Comparison of ENCODE assay signal across 16 cellular contexts in genomic region chr1:204083491-204083890, GRCh38. TPM values are rescaled to one million over a fixed set of nuclear protein-coding genes. Genes with fewer than 3 reads are reported as not detected.
DNase-seq lines count a peak whose midpoint lies in the region; ATAC-seq and TF ChIP-seq lines count a peak whose summit lies in the region.
"Had no signal": no experiment of that assay in that cellular context is flagged by ENCODE, and none has a peak within 500 bp of the region (broad histone marks: within the 10 kb centered on the region; RNA-seq: fewer than 3 reads in every experiment).

No MANE protein-coding gene starts in this region.

- H3K4me1 ChIP-seq in HUES6 (ENCODE audit: control insufficient read depth, insufficient read depth, low read length) = peaks cover 80% of the 10 kb centered on the region
- H3K4me1 ChIP-seq in body of pancreas = peaks cover 100% of the 10 kb centered on the region
- H3K4me1 ChIP-seq in lower lobe of right lung = peaks cover 98% of the 10 kb centered on the region

- H3K27ac ChIP-seq in HUES6 (ENCODE audit: low read depth, low read length) = peak overlapping the region; percentile 83; the same call in 1 of the 2 replicates
- peak overlapping the region; percentile 87 to 97 (median 92) for H3K27ac ChIP-seq in body of pancreas
- H3K27ac ChIP-seq in lower lobe of right lung = peak overlapping the region; percentile 86
- peak overlapping the region; percentile 27 for H3K27ac ChIP-seq in temporal lobe (ENCODE audit: low read depth, low read length)
- H3K27ac ChIP-seq: KMS-11 had no signal

- TF ChIP-seq POLR2A in body of pancreas (IDR thresholded peaks at IDR 0.05) = no peak

- no peak overlapping the region for H3K4me3 ChIP-seq in HUES6 (ENCODE audit: low read depth, low read length)
- H3K4me3 ChIP-seq in body of pancreas = no peak overlapping the region
- no peak overlapping the region for H3K4me3 ChIP-seq in lower lobe of right lung

- H3K9me3 ChIP-seq in HUES6 (ENCODE audit: control insufficient read depth, insufficient read depth, low read depth, low read length) = no peaks in the 10 kb centered on the region
- no peaks in the 10 kb centered on the region for H3K9me3 ChIP-seq in body of pancreas
- no peaks in the 10 kb centered on the region for H3K9me3 ChIP-seq in lower lobe of right lung

- ATAC-seq in body of pancreas = no peak
- no peak for ATAC-seq in lower lobe of right lung
- ATAC-seq in HG03439 (IDR thresholded peaks at IDR 0.05; ENCODE audit: unreplicated experiment) = no peak
- ATAC-seq in HG03159 (IDR thresholded peaks at IDR 0.05; ENCODE audit: unreplicated experiment) = no peak
- ATAC-seq: naive thymus-derived CD4-positive, alpha-beta T cell; stimulated activated memory B cell treated with anti-CD40 and anti-IgM and Interleukin-4, amounts not matched to agents 10 μg/mL and 1 μg/mL and 100 μg/mL, for 72 hours had no signal

- H3K27me3 ChIP-seq in HUES6 (ENCODE audit: control insufficient read depth, insufficient read depth, low read length) (no peaks in the 10 kb centered on the region), body of pancreas (no peaks in the 10 kb centered on the region), lower lobe of right lung (ENCODE audit: low read depth) (no peaks in the 10 kb centered on the region)

- H3K9ac ChIP-seq in HUES6 (ENCODE audit: low read length) = no peak overlapping the region
- H3K9ac ChIP-seq: KMS-11 had no signal

- H3K36me3 ChIP-seq in HUES6 (ENCODE audit: control insufficient read depth, insufficient read depth, low read length) (no peaks in the 10 kb centered on the region), body of pancreas (replicated peaks in 1 of 2; ENCODE audit: insufficient read depth in 1 of 2, low read depth in 2 of 2) (no peaks in the 10 kb centered on the region), lower lobe of right lung (no peaks in the 10 kb centered on the region)

- TF ChIP-seq CTCF in body of pancreas (IDR thresholded peaks at IDR 0.05) (no peak), lower lobe of right lung (IDR thresholded peaks at IDR 0.05) (no peak)

- intact Hi-C loops in body of pancreas (cut with DNase I) = no loop called here
- intact Hi-C loops in lower lobe of right lung (cut with DNase I) = no loop called here

- no peak for DNase-seq in body of pancreas
- DNase-seq in lower lobe of right lung = no peak
- DNase-seq in stimulated activated CD8-positive, alpha-beta memory T cell treated with anti-CD3 and anti-CD28 coated beads, Interleukin-4, amount 100 ng/mL, for 48 hours = no peak
- DNase-seq in activated gamma-delta T cell treated with Interleukin-2 at 50 U/mL for 16 hours = no peak
- DNase-seq: activated B cell treated with CpG ODN at 0.5 μM for 24 hours; GOT3; naive thymus-derived CD4-positive, alpha-beta T cell; NCI-H1436 treated with DMSO at 0.1 percent for 48 hours; stimulated activated CD4-positive, alpha-beta T cell treated with anti-CD3 and anti-CD28 coated beads, Interleukin-4, amount 100 ng/mL, for 4 hours; SW 1271 had no signal

- 64 to 76% methylated on average over 7 of the region's 7 CpGs for WGBS in body of pancreas, 2 donors

RNA-seq across cellular contexts. Expression of gene SOX13, which starts 10.6 kb away (rescaled TPM):
- total RNA-seq in body of pancreas (10 to 100 TPM; 29.6 to 37.2 TPM), lower lobe of right lung (57.8 TPM), temporal lobe (2.2 TPM)
- total RNA-seq: activated B cell treated with CpG ODN at 0.5 μM for 24 hours had no signal

Comparison
In these comparisons a context has a peak if more than half of its experiments do, and no peak if none do; other contexts are left out.
1. H3K27ac ChIP-seq: peak in every context shown above with its lines; median percentile 92 in body of pancreas; 86 in lower lobe of right lung; 83 in HUES6; 27 in temporal lobe.